8 cellular contexts compared by ENCODE assay signal in the genomic region with DNA sequence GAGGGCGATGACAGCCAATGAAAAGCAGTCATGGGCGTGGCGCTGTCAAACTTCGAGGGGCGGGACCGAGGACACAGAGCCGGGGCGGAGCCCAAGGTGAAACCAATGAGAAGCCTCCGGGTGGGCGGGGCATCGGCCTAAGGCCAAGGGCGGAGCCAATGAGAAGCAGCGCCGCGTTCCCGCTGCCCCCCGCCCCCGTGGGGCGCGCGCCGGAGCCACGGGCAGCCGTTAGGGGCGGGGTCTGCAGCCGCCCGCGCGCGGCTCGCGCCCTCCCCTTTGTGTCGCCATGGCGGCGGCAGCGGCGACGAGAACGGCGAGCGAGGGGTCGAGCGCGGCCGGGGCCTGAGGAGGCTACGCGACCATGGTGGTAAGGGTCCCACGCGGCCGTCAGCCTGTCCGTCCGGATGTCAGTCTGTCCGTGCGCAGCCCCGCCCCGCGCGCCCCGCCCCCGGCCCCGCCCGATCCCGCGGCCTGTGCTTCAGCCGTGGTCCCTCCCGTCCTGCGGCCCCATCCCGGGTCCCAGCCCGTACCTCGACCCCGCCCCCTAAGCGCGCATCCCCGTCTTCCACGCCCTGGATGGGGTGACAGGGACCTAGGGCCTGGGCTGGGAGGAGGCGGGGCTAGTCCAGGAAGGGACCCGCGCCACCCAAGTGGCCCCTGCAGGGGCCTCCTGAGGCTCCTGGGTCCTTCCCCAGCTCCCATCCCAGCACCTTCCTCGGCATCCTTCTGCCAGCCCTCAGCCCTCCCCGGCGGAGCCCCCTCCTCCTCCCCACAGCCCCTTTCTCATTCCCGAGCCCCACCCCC. TPM values are rescaled to one million over a fixed set of nuclear protein-coding genes. Genes with fewer than 3 reads are reported as not detected.
DNase-seq lines count a peak whose midpoint lies in the region; ATAC-seq and TF ChIP-seq lines count a peak whose summit lies in the region.

A gene with protein sequence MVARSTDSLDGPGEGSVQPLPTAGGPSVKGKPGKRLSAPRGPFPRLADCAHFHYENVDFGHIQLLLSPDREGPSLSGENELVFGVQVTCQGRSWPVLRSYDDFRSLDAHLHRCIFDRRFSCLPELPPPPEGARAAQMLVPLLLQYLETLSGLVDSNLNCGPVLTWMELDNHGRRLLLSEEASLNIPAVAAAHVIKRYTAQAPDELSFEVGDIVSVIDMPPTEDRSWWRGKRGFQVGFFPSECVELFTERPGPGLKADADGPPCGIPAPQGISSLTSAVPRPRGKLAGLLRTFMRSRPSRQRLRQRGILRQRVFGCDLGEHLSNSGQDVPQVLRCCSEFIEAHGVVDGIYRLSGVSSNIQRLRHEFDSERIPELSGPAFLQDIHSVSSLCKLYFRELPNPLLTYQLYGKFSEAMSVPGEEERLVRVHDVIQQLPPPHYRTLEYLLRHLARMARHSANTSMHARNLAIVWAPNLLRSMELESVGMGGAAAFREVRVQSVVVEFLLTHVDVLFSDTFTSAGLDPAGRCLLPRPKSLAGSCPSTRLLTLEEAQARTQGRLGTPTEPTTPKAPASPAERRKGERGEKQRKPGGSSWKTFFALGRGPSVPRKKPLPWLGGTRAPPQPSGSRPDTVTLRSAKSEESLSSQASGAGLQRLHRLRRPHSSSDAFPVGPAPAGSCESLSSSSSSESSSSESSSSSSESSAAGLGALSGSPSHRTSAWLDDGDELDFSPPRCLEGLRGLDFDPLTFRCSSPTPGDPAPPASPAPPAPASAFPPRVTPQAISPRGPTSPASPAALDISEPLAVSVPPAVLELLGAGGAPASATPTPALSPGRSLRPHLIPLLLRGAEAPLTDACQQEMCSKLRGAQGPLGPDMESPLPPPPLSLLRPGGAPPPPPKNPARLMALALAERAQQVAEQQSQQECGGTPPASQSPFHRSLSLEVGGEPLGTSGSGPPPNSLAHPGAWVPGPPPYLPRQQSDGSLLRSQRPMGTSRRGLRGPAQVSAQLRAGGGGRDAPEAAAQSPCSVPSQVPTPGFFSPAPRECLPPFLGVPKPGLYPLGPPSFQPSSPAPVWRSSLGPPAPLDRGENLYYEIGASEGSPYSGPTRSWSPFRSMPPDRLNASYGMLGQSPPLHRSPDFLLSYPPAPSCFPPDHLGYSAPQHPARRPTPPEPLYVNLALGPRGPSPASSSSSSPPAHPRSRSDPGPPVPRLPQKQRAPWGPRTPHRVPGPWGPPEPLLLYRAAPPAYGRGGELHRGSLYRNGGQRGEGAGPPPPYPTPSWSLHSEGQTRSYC (plus strand): TSS at position 267 of the 804 bp plus-strand sequence. CDS start 95 bp downstream, at position 362.

- no peak within 1 kb of the TSS for H2BK15ac ChIP-seq in H9 (ENCODE audit: low read depth, low read length)

- H3K27me3 Mint-ChIP-seq in H9 (ENCODE audit: low read depth), result peaks cover 42% of the 10 kb centered on the region
- no peaks in the 10 kb centered on the region for H3K27me3 Mint-ChIP-seq in activated T-helper 2 cell treated with anti-CD3 and anti-CD28 coated beads, Interferon-gamma antibody, Interleukin-2, Interleukin-4, amounts not matched to agents 10 μg/mL and 5 μg/mL and 100 μg/mL, durations not matched to agents 14 hours and 24 hours and 36 hours (ENCODE audit: low read depth)
- H3K27me3 Mint-ChIP-seq in natural killer cell treated with Interleukin-12 subunit alpha and Interleukin-12 subunit beta and Interleukin-15 and Interleukin-18, amount 100 ng/mL, for 72 hours, result no peaks in the 10 kb centered on the region

- no peaks in the 10 kb centered on the region for H3K27me3 ChIP-seq in H9 (ENCODE audit: insufficient read depth, low read length)

- peaks cover 5% of the 10 kb centered on the region for H3K23me2 ChIP-seq in H9 (ENCODE audit: insufficient read length, low read depth, low read length, poor library complexity, severe bottlenecking)

- H2BK120ac ChIP-seq in H9 (ENCODE audit: low read depth, low read length, poor library complexity, severe bottlenecking), result no peak within 1 kb of the TSS

- H3T11ph ChIP-seq in H9 (ENCODE audit: low read length), result no peak within 1 kb of the TSS

- peak; percentile 98 to 99 for ATAC-seq in natural killer cell treated with Interleukin-12 subunit alpha and Interleukin-12 subunit beta and Interleukin-15 and Interleukin-18, amount 100 ng/mL, for 72 hours

- H4K20me1 ChIP-seq in H9 (ENCODE audit: control insufficient read depth, insufficient read depth, insufficient read length), result no peaks in the 10 kb centered on the region

- H3K4me3 ChIP-seq in fibroblast of pulmonary artery (replicated peaks; ENCODE audit: low read depth, low read length), result peak within 1 kb of the TSS; percentile 67

- no peak within 1 kb of the TSS for H2BK5ac ChIP-seq in H9 (ENCODE audit: insufficient read length, low read length)

- no peaks in the 10 kb centered on the region for H3K36me3 ChIP-seq in ES-I3 (ENCODE audit: insufficient read depth, low read length)

- no CpG with 5 or more reads among the region's 82 CpGs for WGBS in H9 (ENCODE audit: extremely low coverage, insufficient read length, low lambda C conversion rate)

- peak within 1 kb of the TSS; percentile 56; the same call in 1 of the 2 replicates for H3K9ac ChIP-seq in ES-I3 (ENCODE audit: low read depth, low read length)
- no peak within 1 kb of the TSS for H3K9ac ChIP-seq in H9 (ENCODE audit: extremely low read depth, insufficient read length, low read length)

- H3K9me3 ChIP-seq in ES-I3 (ENCODE audit: control insufficient read depth, insufficient read depth, low read length) (no peaks in the 10 kb centered on the region), H9 (ENCODE audit: control insufficient read depth, low read depth, low read length) (no peaks in the 10 kb centered on the region)

- H3K4me1 Mint-ChIP-seq in H9, result peaks cover 25 to 29% of the 10 kb centered on the region in 2 experiments
- peaks cover 21% of the 10 kb centered on the region for H3K4me1 Mint-ChIP-seq in activated T-helper 2 cell treated with anti-CD3 and anti-CD28 coated beads, Interferon-gamma antibody, Interleukin-2, Interleukin-4, amounts not matched to agents 10 μg/mL and 5 μg/mL and 100 μg/mL, durations not matched to agents 14 hours and 24 hours and 36 hours (ENCODE audit: low read depth)
- H3K4me1 Mint-ChIP-seq in natural killer cell treated with Interleukin-12 subunit alpha and Interleukin-12 subunit beta and Interleukin-15 and Interleukin-18, amount 100 ng/mL, for 72 hours (ENCODE audit: low read depth in 2 of 2), result peaks cover 20 to 25% of the 10 kb centered on the region in 2 donors

- no peaks in the 10 kb centered on the region for H3K79me1 ChIP-seq in H9 (ENCODE audit: insufficient read depth, low read depth, low read length, poor library complexity, severe bottlenecking)

- no peak within 1 kb of the TSS for H4K8ac ChIP-seq in H9 (replicated peaks; ENCODE audit: insufficient read length, low read depth, low read length)

- H3K23ac ChIP-seq in H9 (ENCODE audit: insufficient read length, low read depth, low read length), result no peak within 1 kb of the TSS

- peaks cover 0 to 4% (median 0%) of the 10 kb centered on the region in 3 experiments; a peak in 2 of 7 replicates for H3K36me3 Mint-ChIP-seq in H9 (ENCODE audit: insufficient read depth in 1 of 3, low read depth in 3 of 3)
- peaks cover 5% of the 10 kb centered on the region for H3K36me3 Mint-ChIP-seq in activated T-helper 2 cell treated with anti-CD3 and anti-CD28 coated beads, Interferon-gamma antibody, Interleukin-2, Interleukin-4, amounts not matched to agents 10 μg/mL and 5 μg/mL and 100 μg/mL, durations not matched to agents 14 hours and 24 hours and 36 hours (ENCODE audit: low read depth)
- H3K36me3 Mint-ChIP-seq in natural killer cell treated with Interleukin-12 subunit alpha and Interleukin-12 subunit beta and Interleukin-15 and Interleukin-18, amount 100 ng/mL, for 72 hours, result no peaks in the 10 kb centered on the region

- TF ChIP-seq CTCF in H9 (conservative IDR thresholded peaks at IDR 0.05), result no peak
- no peak for TF ChIP-seq CTCF in fibroblast of pulmonary artery (IDR thresholded peaks at IDR 0.05; ENCODE audit: low read length, missing control alignments)

- no peak within 1 kb of the TSS for H3K4ac ChIP-seq in H9 (ENCODE audit: low read depth, low read length)

- DNase-seq in H9 (peak; percentile 96), M059J (ENCODE audit: low read depth) (peak; percentile 97), fibroblast of pulmonary artery (ENCODE audit: low read depth) (peak; percentile 96)
- DNase-seq in activated T-helper 2 cell treated with anti-CD3 and anti-CD28 coated beads, Interferon-gamma antibody, Interleukin-2, Interleukin-4, amounts not matched to agents 10 μg/mL and 5 μg/mL and 100 μg/mL, durations not matched to agents 14 hours and 24 hours and 36 hours (ENCODE audit: low spot score), result peak; percentile 99
- DNase-seq in natural killer cell treated with Interleukin-12 subunit alpha and Interleukin-12 subunit beta and Interleukin-15 and Interleukin-18, amount 100 ng/mL, for 72 hours (ENCODE audit: low spot score), result peak; percentile 98
- DNase-seq in stimulated activated naive CD4-positive, alpha-beta T cell treated with Interleukin-2 at 50 U/mL for 16 hours (lab: John Stamatoyannopoulos, UW), result peak; percentile 98

- H3K4me2 ChIP-seq in H9 (ENCODE audit: insufficient read depth, insufficient read length, low read length), result peak within 1 kb of the TSS; percentile 73

- no peak within 1 kb of the TSS for H3K56ac ChIP-seq in H9 (ENCODE audit: insufficient read length, low read depth, low read length)

- no peak within 1 kb of the TSS for H2AK5ac ChIP-seq in H9 (ENCODE audit: insufficient read length, low read length)

- H3K4me3 Mint-ChIP-seq in H9, result peak within 1 kb of the TSS; percentile 65 to 88
- H3K4me3 Mint-ChIP-seq in activated T-helper 2 cell treated with anti-CD3 and anti-CD28 coated beads, Interferon-gamma antibody, Interleukin-2, Interleukin-4, amounts not matched to agents 10 μg/mL and 5 μg/mL and 100 μg/mL, durations not matched to agents 14 hours and 24 hours and 36 hours (ENCODE audit: low read depth), result peak within 1 kb of the TSS; percentile 86
- H3K4me3 Mint-ChIP-seq in natural killer cell treated with Interleukin-12 subunit alpha and Interleukin-12 subunit beta and Interleukin-15 and Interleukin-18, amount 100 ng/mL, for 72 hours, result peak within 1 kb of the TSS; percentile 85

- no peak within 1 kb of the TSS for H3K14ac ChIP-seq in H9 (ENCODE audit: insufficient read depth, low read length)

- H3K79me2 ChIP-seq in H9 (ENCODE audit: insufficient read depth, low read length), result no peaks in the 10 kb centered on the region

- no peaks in the 10 kb centered on the region; a peak in 1 of 5 replicates for H3K9me3 Mint-ChIP-seq in H9
- H3K9me3 Mint-ChIP-seq in activated T-helper 2 cell treated with anti-CD3 and anti-CD28 coated beads, Interferon-gamma antibody, Interleukin-2, Interleukin-4, amounts not matched to agents 10 μg/mL and 5 μg/mL and 100 μg/mL, durations not matched to agents 14 hours and 24 hours and 36 hours, result no peaks in the 10 kb centered on the region
- H3K9me3 Mint-ChIP-seq in natural killer cell treated with Interleukin-12 subunit alpha and Interleukin-12 subunit beta and Interleukin-15 and Interleukin-18, amount 100 ng/mL, for 72 hours, result no peaks in the 10 kb centered on the region

- H3K18ac ChIP-seq in H9 (ENCODE audit: insufficient read length, low read depth, low read length), result no peak within 1 kb of the TSS

- H3K27ac ChIP-seq in H9 (ENCODE audit: insufficient read length, low read depth, low read length), result no peak within 1 kb of the TSS

- H3K4me1 ChIP-seq in ES-I3 (ENCODE audit: insufficient read depth, low read length) (peaks cover 13% of the 10 kb centered on the region), H9 (ENCODE audit: insufficient read depth, low read length) (peaks cover 5% of the 10 kb centered on the region; the same call in 1 of the 2 replicates)

- H3K27ac Mint-ChIP-seq in H9, result peak within 1 kb of the TSS in 1 of 3 experiments; percentile 88; a peak in 1 of 7 replicates
- peak within 1 kb of the TSS; percentile 73 for H3K27ac Mint-ChIP-seq in activated T-helper 2 cell treated with anti-CD3 and anti-CD28 coated beads, Interferon-gamma antibody, Interleukin-2, Interleukin-4, amounts not matched to agents 10 μg/mL and 5 μg/mL and 100 μg/mL, durations not matched to agents 14 hours and 24 hours and 36 hours
- H3K27ac Mint-ChIP-seq in natural killer cell treated with Interleukin-12 subunit alpha and Interleukin-12 subunit beta and Interleukin-15 and Interleukin-18, amount 100 ng/mL, for 72 hours, result peak within 1 kb of the TSS in 1 of 2 donors; percentile 77

- TF ChIP-seq POLR2A in Raji (IDR thresholded peaks at IDR 0.05; ENCODE audit: insufficient read depth, low read depth, low read length), result peak; percentile 61

- H2BK20ac ChIP-seq in H9 (ENCODE audit: low read depth, low read length, poor library complexity, severe bottlenecking), result no peak within 1 kb of the TSS

- H4K91ac ChIP-seq in H9 (ENCODE audit: insufficient read length, low read depth, low read length), result no peak within 1 kb of the TSS

- no peak within 1 kb of the TSS for H2BK12ac ChIP-seq in H9 (ENCODE audit: insufficient read length, low read depth, low read length)

- intact Hi-C loops in activated T-helper 2 cell treated with anti-CD3 and anti-CD28 coated beads, Interferon-gamma antibody, Interleukin-2, Interleukin-4, amounts not matched to agents 10 μg/mL and 5 μg/mL and 100 μg/mL, durations not matched to agents 14 hours and 24 hours and 36 hours (cut with micrococcal nuclease), result loop anchor here (1.0 to 2.0 kb wide), 3 partner anchors 17 to 58 kb away; a partner anchor contains a TSS

- no peak within 1 kb of the TSS for H2AFZ ChIP-seq in H9 (ENCODE audit: low read length)

- no peak within 1 kb of the TSS for H4K5ac ChIP-seq in H9 (ENCODE audit: insufficient read length, low read depth, low read length)

RNA-seq across cellular contexts. Expression of the gene that starts here (rescaled TPM):
- 18.7 and 19.5 TPM in 2 replicates for total RNA-seq in H9 (2021)
- 1.5 and 4.2 TPM in 2 replicates for total RNA-seq in M059J (2014; rRNA removed; shearing (Covaris generic))
- 29.1 and 33.0 TPM in 2 replicates for total RNA-seq in activated T-helper 2 cell treated with anti-CD3 and anti-CD28 coated beads, Interferon-gamma antibody, Interleukin-2, Interleukin-4, amounts not matched to agents 10 μg/mL and 5 μg/mL and 100 μg/mL, durations not matched to agents 14 hours and 24 hours and 36 hours
- 10 to 100 TPM; 31.5 to 45.0 TPM for total RNA-seq in natural killer cell treated with Interleukin-12 subunit alpha and Interleukin-12 subunit beta and Interleukin-15 and Interleukin-18, amount 100 ng/mL, for 72 hours
